Comparison of ENCODE assay signal across 9 cellular contexts in the genomic region with DNA sequence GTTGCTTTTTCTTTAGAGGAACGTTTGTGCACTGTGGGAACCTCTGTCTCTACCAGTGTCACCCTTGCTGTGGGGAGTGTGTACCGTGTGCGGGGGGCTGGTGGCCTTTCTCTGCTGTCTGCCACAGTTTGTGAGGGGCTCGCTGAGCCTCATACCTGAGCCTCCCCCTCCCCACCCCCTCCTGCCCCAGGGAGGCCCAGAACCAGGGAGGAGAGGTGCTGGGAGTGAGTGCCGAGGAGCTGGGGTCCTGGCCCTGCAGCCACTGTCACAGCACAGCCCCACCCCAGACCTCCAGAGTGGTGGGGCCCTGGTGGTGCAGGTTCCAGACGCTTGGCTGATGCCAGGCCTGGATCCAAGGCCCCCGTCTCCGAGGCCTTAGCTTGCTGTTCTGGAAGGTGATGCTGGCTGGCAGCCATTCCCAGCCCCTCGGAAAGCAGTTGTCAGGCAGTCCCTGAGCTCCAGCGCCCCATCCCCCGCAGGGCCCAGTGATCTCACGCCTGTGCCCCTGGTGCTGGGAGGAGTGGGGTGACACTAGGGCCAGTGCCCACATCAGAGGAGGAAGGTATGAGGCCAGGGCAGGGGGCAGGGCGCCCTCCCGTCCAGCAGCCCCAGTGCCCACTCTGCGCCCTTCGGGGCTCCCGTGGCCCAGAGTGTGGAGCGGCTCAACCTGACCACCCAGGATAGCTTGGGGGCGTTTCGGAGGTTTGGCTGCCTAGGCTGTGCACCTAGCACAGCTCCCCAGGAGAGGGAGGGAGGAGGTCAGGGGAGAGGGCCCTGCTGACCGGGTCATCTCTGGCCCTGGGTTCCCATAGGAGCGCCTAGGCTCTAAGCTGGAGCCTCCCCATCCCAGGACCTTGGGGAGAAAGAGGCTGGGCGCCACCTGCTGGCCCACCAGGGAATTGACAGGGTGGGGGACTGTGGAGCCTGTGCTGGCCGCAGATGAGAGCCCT. TPM values are rescaled to one million over a fixed set of nuclear protein-coding genes. Genes with fewer than 3 reads are reported as not detected.
DNase-seq lines count a peak whose midpoint lies in the region; ATAC-seq, FAIRE-seq and TF ChIP-seq lines count a peak whose summit lies in the region.
"Had no signal": no experiment of that assay in that cellular context is flagged by ENCODE, and none has a peak within 500 bp of the region (broad histone marks: within the 10 kb centered on the region; RNA-seq: fewer than 3 reads in every experiment).

No MANE protein-coding gene starts in this region.

- dilution Hi-C loops in endothelial cell of umbilical vein (cut with MboI; ENCODE audit: extremely low pct_ligation_motif_present, low sequenced_read_pairs): no loop called here

- H4K20me1 ChIP-seq in endothelial cell of umbilical vein (replicated peaks; ENCODE audit: control insufficient read depth, extremely low read depth, insufficient read depth, low read length): no peaks in the 10 kb centered on the region

- H3K4me1 Mint-ChIP-seq in CD8-positive, alpha-beta T cell (ENCODE audit: low read depth): peaks cover 49% of the 10 kb centered on the region
- H3K4me1 Mint-ChIP-seq in natural killer cell: peaks cover 12 to 33% of the 10 kb centered on the region in 2 donors

- peak; percentile 96 for FAIRE-seq in endothelial cell of umbilical vein (lab: Jason Lieb, UNC)

- no peaks in the 10 kb centered on the region for H3K9me3 Mint-ChIP-seq in CD8-positive, alpha-beta T cell
- H3K9me3 Mint-ChIP-seq in natural killer cell: no peaks in the 10 kb centered on the region

- no peak overlapping the region for H3K4me3 Mint-ChIP-seq in CD8-positive, alpha-beta T cell
- no peak overlapping the region for H3K4me3 Mint-ChIP-seq in natural killer cell

- TF ChIP-seq CTCF in CD8-positive, alpha-beta T cell (IDR thresholded peaks at IDR 0.05): peak; percentile 65
- peak; percentile 22 to 49 for TF ChIP-seq CTCF in endothelial cell of umbilical vein (IDR thresholded peaks at IDR 0.05; ENCODE audit: extremely low read depth in 1 of 2, insufficient read depth in 1 of 2, low read depth in 1 of 2, low read length in 2 of 2)
- peak; percentile 76 for TF ChIP-seq CTCF in natural killer cell (IDR thresholded peaks at IDR 0.05)

- no peak overlapping the region for H3K4me3 ChIP-seq in CD8-positive, alpha-beta T cell (ENCODE audit: low read depth, low read length)
- no peak overlapping the region for H3K4me3 ChIP-seq in endothelial cell of umbilical vein (replicated peaks in 1 of 3; ENCODE audit: insufficient read depth in 1 of 3, low read depth in 1 of 3, low read length in 3 of 3)

- H3K79me2 ChIP-seq in endothelial cell of umbilical vein (ENCODE audit: control insufficient read depth, insufficient read depth, low read length): no peaks in the 10 kb centered on the region

- peak; percentile 53 for ATAC-seq in CD8-positive, alpha-beta T cell
- peak; percentile 45 for ATAC-seq in HG02885 (IDR thresholded peaks at IDR 0.05; ENCODE audit: poor library complexity, unreplicated experiment)
- ATAC-seq in natural killer cell: peak; percentile 54 to 65 (median 55)
- no peak for ATAC-seq in HG03139 (IDR thresholded peaks at IDR 0.05; ENCODE audit: unreplicated experiment)
- ATAC-seq in GM18517 (IDR thresholded peaks at IDR 0.05; ENCODE audit: unreplicated experiment): no peak
- no peak for ATAC-seq in HG03442 (IDR thresholded peaks at IDR 0.05; ENCODE audit: unreplicated experiment)

- H3K27me3 ChIP-seq in CD8-positive, alpha-beta T cell (ENCODE audit: insufficient read depth, low read length): no peaks in the 10 kb centered on the region
- H3K27me3 ChIP-seq in endothelial cell of umbilical vein (ENCODE audit: control insufficient read depth in 2 of 2, insufficient read depth in 2 of 2, low read length in 2 of 2): no peaks in the 10 kb centered on the region

- H3K9ac ChIP-seq in endothelial cell of umbilical vein (replicated peaks; ENCODE audit: extremely low read depth, insufficient read depth, low read length): no peak overlapping the region

- H3K36me3 Mint-ChIP-seq in CD8-positive, alpha-beta T cell: no peaks in the 10 kb centered on the region
- H3K36me3 Mint-ChIP-seq in natural killer cell: no peaks in the 10 kb centered on the region

- peaks cover 46% of the 10 kb centered on the region for H3K4me1 ChIP-seq in CD8-positive, alpha-beta T cell (ENCODE audit: insufficient read depth, low read length)
- H3K4me1 ChIP-seq in endothelial cell of umbilical vein (ENCODE audit: control insufficient read depth, extremely low read depth, insufficient read depth, low read length): no peaks in the 10 kb centered on the region

- TF ChIP-seq POLR2A in endothelial cell of umbilical vein (IDR thresholded peaks at IDR 0.05; ENCODE audit: low read depth, low read length): no peak

- no peaks in the 10 kb centered on the region for H3K36me3 ChIP-seq in CD8-positive, alpha-beta T cell (ENCODE audit: insufficient read depth, low read length)
- no peaks in the 10 kb centered on the region for H3K36me3 ChIP-seq in endothelial cell of umbilical vein (ENCODE audit: control insufficient read depth in 2 of 2, extremely low read depth in 1 of 2, insufficient read depth in 2 of 2, low read length in 2 of 2)

- no peak overlapping the region for H3K27ac ChIP-seq in CD8-positive, alpha-beta T cell (ENCODE audit: low read depth, low read length)
- no peak overlapping the region for H3K27ac ChIP-seq in endothelial cell of umbilical vein (ENCODE audit: insufficient read depth, low read depth, low read length)

- no TSS peak for BruUV-seq in endothelial cell of umbilical vein (replicated peaks; lab: Mats Ljungman, UMichigan)

- no peaks in the 10 kb centered on the region for H3K27me3 Mint-ChIP-seq in CD8-positive, alpha-beta T cell (ENCODE audit: low read depth)
- H3K27me3 Mint-ChIP-seq in natural killer cell (ENCODE audit: low read depth in 2 of 2): no peaks in the 10 kb centered on the region

- no peak overlapping the region for H3K27ac Mint-ChIP-seq in CD8-positive, alpha-beta T cell
- H3K27ac Mint-ChIP-seq in natural killer cell: no peak overlapping the region

- POLR2A ChIA-PET in CD8-positive, alpha-beta T cell (lab: Charles Lee): interaction anchor here (0.6 to 3.0 kb wide), 3 partner anchors 10 to 400 kb away, joined by 3 to 10 read pairs (median 4); no protein-coding TSS in a partner anchor
- POLR2A ChIA-PET in endothelial cell of umbilical vein (lab: Charles Lee): interaction anchor here (1.4 kb wide), 1 partner anchor 10 kb away, joined by 3 read pairs; no protein-coding TSS in a partner anchor

- no peak overlapping the region for H3K4me2 ChIP-seq in endothelial cell of umbilical vein (ENCODE audit: insufficient read depth, low read length)

- CTCF ChIA-PET in CD8-positive, alpha-beta T cell (lab: Charles Lee): interaction anchor here (0.5 to 9.5 kb wide), 35 partner anchors 8 to 425 kb away, joined by 3 to 112 read pairs (median 4); a partner anchor contains a TSS
- CTCF ChIA-PET in endothelial cell of umbilical vein (lab: Charles Lee): interaction anchor here (0.6 to 6.3 kb wide), 14 partner anchors 9 to 425 kb away, joined by 3 to 112 read pairs (median 10); a partner anchor contains a TSS

- H2AFZ ChIP-seq in endothelial cell of umbilical vein (ENCODE audit: low read depth, low read length): no peak overlapping the region

- intact Hi-C loops in CD8-positive, alpha-beta T cell (cut with DNase I, micrococcal nuclease): loop anchor here (2.0 to 10.0 kb wide), 6 partner anchors 33 to 183 kb away; no protein-coding TSS in a partner anchor
- intact Hi-C loops in endothelial cell of umbilical vein (cut with micrococcal nuclease): no loop called here
- intact Hi-C loops in natural killer cell (cut with micrococcal nuclease): loop anchor here (5.0 to 10.0 kb wide), 3 partner anchors 33 to 191 kb away; no protein-coding TSS in a partner anchor

- peak in 6 of 7 experiments; percentile 33 to 77 (median 54) for DNase-seq in CD8-positive, alpha-beta T cell
- DNase-seq in activated CD4-positive, alpha-beta T cell treated with anti-CD3 and anti-CD28 coated beads, Interleukin-2, amount 50 U/mL, for 1 hour: peak; percentile 50
- peak; percentile 17 for DNase-seq in endothelial cell of umbilical vein (ENCODE audit: low read depth, low spot score)
- DNase-seq in natural killer cell: peak; percentile 59

- H3K9me1 ChIP-seq in endothelial cell of umbilical vein (replicated peaks; ENCODE audit: control insufficient read depth, extremely low read depth, insufficient read depth, low read length): no peaks in the 10 kb centered on the region

- H3K9me3 ChIP-seq in CD8-positive, alpha-beta T cell (ENCODE audit: low read length): no peaks in the 10 kb centered on the region
- no peaks in the 10 kb centered on the region for H3K9me3 ChIP-seq in endothelial cell of umbilical vein (replicated peaks; ENCODE audit: control insufficient read depth, insufficient read depth, low read length)

TF ChIP-seq in endothelial cell of umbilical vein, 7 proteins besides CTCF, POLR2A, EP300 and RAD21:
- TF ChIP-seq FOS (IDR thresholded peaks at IDR 0.05; ENCODE audit: borderline replicate concordance, insufficient read depth, low read length) (no peak), POLR2AphosphoS5 (IDR thresholded peaks at IDR 0.05; ENCODE audit: insufficient read depth, low read depth, low read length) (no peak), MYC (IDR thresholded peaks at IDR 0.05; ENCODE audit: low read depth, low read length) (no peak), EZH2 (IDR thresholded peaks at IDR 0.05; ENCODE audit: borderline replicate concordance, low read depth, low read length, severe bottlenecking) (no peak), GATA2 (IDR thresholded peaks at IDR 0.05; ENCODE audit: insufficient read depth, insufficient read length, low read depth, low read length) (no peak), JUN (IDR thresholded peaks at IDR 0.05; ENCODE audit: borderline replicate concordance, insufficient read depth, insufficient read length, low read depth) (no peak)
- TF ChIP-seq, protein P1, sequence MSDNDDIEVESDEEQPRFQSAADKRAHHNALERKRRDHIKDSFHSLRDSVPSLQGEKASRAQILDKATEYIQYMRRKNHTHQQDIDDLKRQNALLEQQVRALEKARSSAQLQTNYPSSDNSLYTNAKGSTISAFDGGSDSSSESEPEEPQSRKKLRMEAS (IDR thresholded peaks at IDR 0.05; ENCODE audit: insufficient read depth, insufficient read length): no peak

RNA-seq across cellular contexts. Expression of a gene that starts 53.0 kb away (rescaled TPM):
- not detected for total RNA-seq in CD8-positive, alpha-beta T cell
- total RNA-seq in endothelial cell of umbilical vein (not detected in 2 replicates), natural killer cell (under 1 TPM in 1 of 3 donors, not detected in 2; 0.30 TPM)
- polyA plus RNA-seq in endothelial cell of umbilical vein: not detected in 2 replicates
- polyA plus RNA-seq in endothelial cell of umbilical vein (2011; cell fraction: cytosol; rRNA removed): not detected in 2 replicates
- polyA plus RNA-seq in endothelial cell of umbilical vein (2011; cell fraction: nucleus; rRNA removed): not detected in 2 replicates
- polyA plus RNA-seq in endothelial cell of umbilical vein (2012): not detected in 2 replicates
- not detected in 2 replicates for polyA minus RNA-seq in endothelial cell of umbilical vein
- polyA minus RNA-seq in endothelial cell of umbilical vein (2011; cell fraction: cytosol; rRNA and poly(A)+ RNA removed): 1.1 TPM
- not detected in 2 replicates for polyA minus RNA-seq in endothelial cell of umbilical vein (2011; cell fraction: nucleus; rRNA and poly(A)+ RNA removed)
- total RNA-seq: temporal lobe had no signal

Comparison
In these comparisons a context has a peak if more than half of its experiments do, and no peak if none do; other contexts are left out.
1. ATAC-seq: peak in CD8-positive, alpha-beta T cell (single experiment), HG02885 (single experiment) and natural killer cell (3 of 3); none in HG03139 (single experiment), GM18517 (single experiment) and HG03442 (single experiment).
2. Peak in every context shown above with its lines, with median percentiles within 50 percentile points of each other: DNase-seq and CTCF ChIP-seq.